Comparison of ENCODE assay signal across 24 cellular contexts in the genomic region with DNA sequence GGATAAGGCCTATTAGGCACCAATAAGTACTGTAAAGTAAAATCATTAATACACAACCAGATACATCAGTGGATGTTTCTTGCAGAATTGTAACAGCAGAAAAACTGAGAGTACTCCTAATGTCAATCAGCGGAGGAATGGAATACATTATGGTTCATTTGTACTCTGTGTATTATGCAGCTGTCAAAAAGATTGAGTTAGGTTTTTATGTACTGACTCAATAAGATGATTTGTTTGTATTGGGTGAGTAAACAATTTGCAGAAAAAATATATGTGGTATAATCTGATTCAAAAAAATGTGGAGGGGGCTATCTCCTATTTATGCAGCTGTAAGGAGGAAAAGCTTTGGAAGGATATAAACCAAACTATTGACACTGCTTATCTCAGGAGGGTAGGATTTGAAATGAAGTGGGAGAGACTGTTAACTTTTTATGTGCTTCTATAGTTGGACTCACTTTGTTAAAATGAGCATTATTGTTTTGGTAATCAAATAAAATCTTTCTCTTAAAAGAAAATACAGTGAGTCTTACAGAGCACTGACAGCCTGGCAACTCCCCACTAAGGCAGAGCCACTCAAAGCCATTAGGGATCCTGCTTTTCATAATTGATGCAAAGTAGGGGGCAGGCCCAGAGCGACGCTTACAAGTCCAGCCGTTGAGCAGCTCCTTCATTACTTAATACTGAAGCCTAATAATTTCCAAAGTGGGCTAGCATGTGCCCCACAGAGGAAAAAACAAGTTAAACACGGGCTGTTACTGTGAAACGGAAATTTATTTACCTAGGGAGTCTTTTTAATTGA.
DNase-seq lines count a peak whose midpoint lies in the region; ATAC-seq and TF ChIP-seq lines count a peak whose summit lies in the region.
"Had no signal": no experiment of that assay in that cellular context is flagged by ENCODE, and none has a peak within 500 bp of the region (broad histone marks: within the 10 kb centered on the region; RNA-seq: fewer than 3 reads in every experiment).

No MANE protein-coding gene starts in this region.

- no peak overlapping the region for H3K4me3 Mint-ChIP-seq in T-helper 17 cell
- H3K4me3 Mint-ChIP-seq in naive thymus-derived CD8-positive, alpha-beta T cell: no peak overlapping the region
- H3K4me3 Mint-ChIP-seq: CD14-positive monocyte; stimulated activated naive CD8-positive, alpha-beta T cell treated with anti-CD3 and anti-CD28 coated beads, Interleukin-15, amount 100 ng/mL, for 72 hours had no signal

- peak; percentile 37 for DNase-seq in NCI-H1436 treated with DMSO at 0.1 percent for 48 hours (lab: John Stamatoyannopoulos, UW)
- DNase-seq in NCI-H1436 (lab: John Stamatoyannopoulos, UW): no peak
- peak; percentile 58 for DNase-seq in NCI-H1105 treated with DMSO at 0.1 percent for 48 hours (lab: John Stamatoyannopoulos, UW)
- DNase-seq in T-helper 17 cell: no peak
- DNase-seq in mucosa of descending colon: no peak
- DNase-seq in GM03348 (ENCODE audit: low spot score): no peak
- DNase-seq in stimulated activated CD4-positive, alpha-beta T cell treated with anti-CD3 and anti-CD28 coated beads, Interleukin-12 subunit alpha, Interleukin-12 subunit beta, amount 100 ng/mL, for 4 hours: no peak
- DNase-seq in naive thymus-derived CD8-positive, alpha-beta T cell: no peak
- DNase-seq: activated CD4-positive, alpha-beta T cell treated with anti-CD3 and anti-CD28 coated beads for 4 hours; amygdala; effector CD4-positive, alpha-beta T cell; erythroblast; KBM-7; NCI-H1694; NCI-H2171 treated with DMSO at 0.1 percent for 48 hours; stimulated activated CD4-positive, alpha-beta T cell treated with anti-CD3 and anti-CD28 coated beads, Interleukin-2, amount 100 ng/mL, for 24 hours; stimulated activated CD8-positive, alpha-beta memory T cell treated with anti-CD3 and anti-CD28 coated beads, Interleukin-4, amount 100 ng/mL, for 48 hours; stimulated activated naive CD8-positive, alpha-beta T cell treated with anti-CD3 and anti-CD28 coated beads, Interleukin-15, amount 100 ng/mL, for 72 hours; thyroid gland had no signal

- POLR2A ChIA-PET in naive thymus-derived CD8-positive, alpha-beta T cell (lab: Charles Lee): no interaction called here

- no peaks in the 10 kb centered on the region for H3K36me3 Mint-ChIP-seq in T-helper 17 cell (ENCODE audit: low read depth)
- no peaks in the 10 kb centered on the region for H3K36me3 Mint-ChIP-seq in naive thymus-derived CD8-positive, alpha-beta T cell
- H3K36me3 Mint-ChIP-seq: activated naive CD4-positive, alpha-beta T cell treated with anti-CD3 and anti-CD28 coated beads, Interleukin-2, amount 50 U/mL, for 72 hours had no signal

- no peak for ATAC-seq in T-helper 17 cell
- peak; percentile 31 for ATAC-seq in mucosa of descending colon
- no peak for ATAC-seq in naive thymus-derived CD8-positive, alpha-beta T cell
- ATAC-seq: activated naive CD4-positive, alpha-beta T cell treated with anti-CD3 and anti-CD28 coated beads, Interleukin-2, amount 50 U/mL, for 72 hours; left lobe of liver; stimulated activated naive CD8-positive, alpha-beta T cell treated with anti-CD3 and anti-CD28 coated beads, Interleukin-15, amount 100 ng/mL, for 72 hours had no signal

- H3K4me3 ChIP-seq in mucosa of descending colon: no peak overlapping the region
- H3K4me3 ChIP-seq: thyroid gland, vagina had no signal

- peak overlapping the region; percentile 39 for H3K27ac Mint-ChIP-seq in T-helper 17 cell
- H3K27ac Mint-ChIP-seq in naive thymus-derived CD8-positive, alpha-beta T cell: no peak overlapping the region
- H3K27ac Mint-ChIP-seq: activated naive CD4-positive, alpha-beta T cell treated with anti-CD3 and anti-CD28 coated beads, Interleukin-2, amount 50 U/mL, for 72 hours; activated T-helper 2 cell treated with anti-CD3 and anti-CD28 coated beads, Interferon-gamma antibody, Interleukin-2, Interleukin-4, amounts not matched to agents 10 μg/mL and 5 μg/mL and 100 μg/mL, durations not matched to agents 14 hours and 24 hours and 36 hours; stimulated activated naive CD8-positive, alpha-beta T cell treated with anti-CD3 and anti-CD28 coated beads, Interleukin-15, amount 100 ng/mL, for 72 hours had no signal

- peaks cover 2% of the 10 kb centered on the region for H3K4me1 Mint-ChIP-seq in T-helper 17 cell
- peaks cover 6 to 15% (median 9%) of the 10 kb centered on the region in 4 donors for H3K4me1 Mint-ChIP-seq in naive thymus-derived CD8-positive, alpha-beta T cell

- TF ChIP-seq CTCF in mucosa of descending colon (IDR thresholded peaks at IDR 0.05): no peak

- H3K27me3 Mint-ChIP-seq in T-helper 17 cell: no peaks in the 10 kb centered on the region
- H3K27me3 Mint-ChIP-seq in naive thymus-derived CD8-positive, alpha-beta T cell: no peaks in the 10 kb centered on the region
- H3K27me3 Mint-ChIP-seq: stimulated activated naive CD8-positive, alpha-beta T cell treated with anti-CD3 and anti-CD28 coated beads, Interleukin-15, amount 100 ng/mL, for 72 hours had no signal

- H3K36me3 ChIP-seq in mucosa of descending colon (ENCODE audit: low read depth): no peaks in the 10 kb centered on the region
- H3K36me3 ChIP-seq: thyroid gland, vagina had no signal

- intact Hi-C loops in mucosa of descending colon (cut with DNase I, micrococcal nuclease): no loop called here

- no peaks in the 10 kb centered on the region for H3K9me3 Mint-ChIP-seq in naive thymus-derived CD8-positive, alpha-beta T cell
- H3K9me3 Mint-ChIP-seq: activated naive CD4-positive, alpha-beta T cell treated with anti-CD3 and anti-CD28 coated beads, Interleukin-2, amount 50 U/mL, for 72 hours; activated T-helper 2 cell treated with anti-CD3 and anti-CD28 coated beads, Interferon-gamma antibody, Interleukin-2, Interleukin-4, amounts not matched to agents 10 μg/mL and 5 μg/mL and 100 μg/mL, durations not matched to agents 14 hours and 24 hours and 36 hours; CD14-positive monocyte; stimulated activated naive CD8-positive, alpha-beta T cell treated with anti-CD3 and anti-CD28 coated beads, Interleukin-15, amount 100 ng/mL, for 72 hours had no signal

- no peaks in the 10 kb centered on the region for H3K4me1 ChIP-seq in mucosa of descending colon (ENCODE audit: low read depth)

- H3K9me3 ChIP-seq in T-helper 17 cell (ENCODE audit: control insufficient read depth, low read length, poor library complexity, severe bottlenecking): no peaks in the 10 kb centered on the region
- H3K9me3 ChIP-seq in mucosa of descending colon: no peaks in the 10 kb centered on the region
- H3K9me3 ChIP-seq: thyroid gland, vagina had no signal

Comparison
In these comparisons a context has a peak if more than half of its experiments do, and no peak if none do; other contexts are left out.
1. DNase-seq: peak in NCI-H1436 treated with DMSO at 0.1 percent for 48 hours (single experiment) and NCI-H1105 treated with DMSO at 0.1 percent for 48 hours (single experiment); none in NCI-H1436 (single experiment), T-helper 17 cell (0 of 3), mucosa of descending colon (0 of 3), GM03348 (single experiment), stimulated activated CD4-positive, alpha-beta T cell treated with anti-CD3 and anti-CD28 coated beads, Interleukin-12 subunit alpha, Interleukin-12 subunit beta, amount 100 ng/mL, for 4 hours (single experiment) and naive thymus-derived CD8-positive, alpha-beta T cell (0 of 10).